In the genomic region with DNA sequence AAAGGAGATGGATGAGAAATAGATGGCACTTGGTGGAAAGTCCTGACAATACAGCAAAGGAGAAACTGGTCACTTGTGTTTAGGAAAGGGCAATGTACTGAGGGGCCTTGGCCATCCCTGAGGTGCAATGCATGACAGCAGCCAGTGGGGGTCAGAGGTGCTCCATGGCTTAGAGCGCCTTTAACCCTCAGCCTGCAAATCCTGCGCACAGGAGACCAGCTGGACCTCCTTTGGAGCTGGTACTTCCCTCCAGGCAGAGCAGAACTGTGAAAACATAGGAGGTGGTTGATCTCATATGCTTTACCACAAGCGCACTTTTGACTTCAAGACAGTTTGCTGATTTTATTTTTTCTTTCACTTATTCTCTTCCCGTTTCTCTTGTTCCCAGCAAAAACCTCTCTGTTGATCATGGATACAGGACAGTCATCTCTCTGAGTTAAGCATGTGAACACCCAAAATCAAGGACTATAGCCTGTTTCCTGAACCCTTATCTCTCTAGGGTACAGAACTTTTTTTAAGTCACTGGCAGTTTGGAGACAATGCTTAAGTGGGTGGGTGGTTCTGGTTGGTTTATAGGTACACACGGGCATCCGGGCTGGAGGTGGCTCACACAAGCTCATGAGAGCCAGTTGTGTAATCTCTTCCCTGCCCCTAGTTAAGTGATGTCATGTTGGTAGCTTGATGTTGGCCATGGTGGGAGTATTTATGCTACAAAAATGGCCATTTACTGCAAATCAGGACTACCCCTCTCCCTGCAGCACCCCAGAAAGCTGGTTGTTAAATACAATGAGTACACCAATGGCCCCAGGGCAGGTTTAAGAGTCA, we compare ENCODE assay signal across 8 cellular contexts. TPM values are rescaled to one million over a fixed set of nuclear protein-coding genes. Genes with fewer than 3 reads are reported as not detected.
DNase-seq lines count a peak whose midpoint lies in the region; ATAC-seq and TF ChIP-seq lines count a peak whose summit lies in the region.

No MANE protein-coding gene starts in this region.

- H3K27ac Mint-ChIP-seq in activated CD4-positive, alpha-beta memory T cell treated with anti-CD3 and anti-CD28 coated beads for 36 hours, result peak overlapping the region; percentile 82

- peak; percentile 93 for ATAC-seq in GM19351 (IDR thresholded peaks at IDR 0.05; ENCODE audit: unreplicated experiment)
- peak; percentile 93 for ATAC-seq in HG03432 (IDR thresholded peaks at IDR 0.05; ENCODE audit: unreplicated experiment)

- intact Hi-C loops in activated CD4-positive, alpha-beta memory T cell treated with anti-CD3 and anti-CD28 coated beads for 36 hours (cut with micrococcal nuclease), result loop anchor here (1.0 to 5.0 kb wide), 10 partner anchors 58 to 1006 kb away; no protein-coding TSS in a partner anchor
- intact Hi-C loops in dorsolateral prefrontal cortex (cut with DNase I), result loop anchor here (1.0 to 10.0 kb wide), 3 partner anchors 336 to 568 kb away; no protein-coding TSS in a partner anchor

- H3K4me1 Mint-ChIP-seq in activated CD4-positive, alpha-beta memory T cell treated with anti-CD3 and anti-CD28 coated beads for 36 hours (ENCODE audit: low read depth), result peaks cover 20% of the 10 kb centered on the region

- H3K27ac ChIP-seq in C4-2B (no peak overlapping the region), dorsolateral prefrontal cortex (no peak overlapping the region)

- H3K9me3 Mint-ChIP-seq in activated CD4-positive, alpha-beta memory T cell treated with anti-CD3 and anti-CD28 coated beads for 36 hours, result no peaks in the 10 kb centered on the region

- TF ChIP-seq CTCF in C4-2B (conservative IDR thresholded peaks at IDR 0.05) (peak; percentile 99), dorsolateral prefrontal cortex (IDR thresholded peaks at IDR 0.05 in 54 of 56, conservative IDR thresholded peaks at IDR 0.05 in 2 of 56; ENCODE audit: low read depth in 1 of 56, partially characterized antibody in 56 of 56) (peak; percentile 74 to 99 (median 96))

- no peak overlapping the region for H3K4me3 ChIP-seq in dorsolateral prefrontal cortex

- H3K27me3 ChIP-seq in dorsolateral prefrontal cortex, result no peaks in the 10 kb centered on the region

- CTCF ChIA-PET in activated CD4-positive, alpha-beta memory T cell treated with anti-CD3 and anti-CD28 coated beads for 36 hours (lab: Charles Lee), result interaction anchor here (0.6 to 6.1 kb wide), 48 partner anchors 10 to 867 kb away, joined by 3 to 172 read pairs (median 4); no protein-coding TSS in a partner anchor

- no peaks in the 10 kb centered on the region for H3K27me3 Mint-ChIP-seq in activated CD4-positive, alpha-beta memory T cell treated with anti-CD3 and anti-CD28 coated beads for 36 hours

- H3K36me3 Mint-ChIP-seq in activated CD4-positive, alpha-beta memory T cell treated with anti-CD3 and anti-CD28 coated beads for 36 hours, result no peaks in the 10 kb centered on the region

- peak overlapping the region; percentile 31 for H3K4me3 Mint-ChIP-seq in activated CD4-positive, alpha-beta memory T cell treated with anti-CD3 and anti-CD28 coated beads for 36 hours

- DNase-seq in NCI-H82 treated with DMSO at 0.1 percent for 48 hours (lab: John Stamatoyannopoulos, UW; ENCODE audit: unreplicated experiment), result peak; percentile 47
- DNase-seq in activated CD4-positive, alpha-beta memory T cell treated with anti-CD3 and anti-CD28 coated beads for 36 hours, result peak; percentile 89
- DNase-seq in dorsolateral prefrontal cortex, result peak; percentile 66 to 85 (median 80)
- DNase-seq in medulla oblongata (ENCODE audit: extremely low spot score), result peak; percentile 93
- peak; percentile 6 to 55 for DNase-seq in stimulated activated CD8-positive, alpha-beta memory T cell treated with anti-CD3 and anti-CD28 coated beads, Interleukin-15, amount 100 ng/mL, for 4 hours (ENCODE audit: low read depth in 2 of 2)

- POLR2A ChIA-PET in activated CD4-positive, alpha-beta memory T cell treated with anti-CD3 and anti-CD28 coated beads for 36 hours (lab: Charles Lee), result interaction anchor here (1.0 kb wide), 1 partner anchor 48 kb away, joined by 3 read pairs; no protein-coding TSS in a partner anchor

RNA-seq across cellular contexts. Expression of gene ANKRD55, which starts 37.6 kb away (rescaled TPM):
- total RNA-seq in activated CD4-positive, alpha-beta memory T cell treated with anti-CD3 and anti-CD28 coated beads for 36 hours, result 1 to 10 TPM; 2.2 to 2.6 TPM
- 10 to 100 TPM in 6 of 120 experiments, 1 to 10 TPM in 110, under 1 TPM in 4; 0.59 to 12.0 (median 4.0) TPM for total RNA-seq in dorsolateral prefrontal cortex

Comparison
In these comparisons a context has a peak if more than half of its experiments do, and no peak if none do; other contexts are left out.
1. DNase-seq: peak in every context shown above with its lines; median percentile 93 in medulla oblongata; 89 in activated CD4-positive, alpha-beta memory T cell treated with anti-CD3 and anti-CD28 coated beads for 36 hours; 80 in dorsolateral prefrontal cortex; 47 in NCI-H82 treated with DMSO at 0.1 percent for 48 hours; 30 in stimulated activated CD8-positive, alpha-beta memory T cell treated with anti-CD3 and anti-CD28 coated beads, Interleukin-15, amount 100 ng/mL, for 4 hours.